Comparison of ENCODE assay signal across 11 cellular contexts in the genomic region with DNA sequence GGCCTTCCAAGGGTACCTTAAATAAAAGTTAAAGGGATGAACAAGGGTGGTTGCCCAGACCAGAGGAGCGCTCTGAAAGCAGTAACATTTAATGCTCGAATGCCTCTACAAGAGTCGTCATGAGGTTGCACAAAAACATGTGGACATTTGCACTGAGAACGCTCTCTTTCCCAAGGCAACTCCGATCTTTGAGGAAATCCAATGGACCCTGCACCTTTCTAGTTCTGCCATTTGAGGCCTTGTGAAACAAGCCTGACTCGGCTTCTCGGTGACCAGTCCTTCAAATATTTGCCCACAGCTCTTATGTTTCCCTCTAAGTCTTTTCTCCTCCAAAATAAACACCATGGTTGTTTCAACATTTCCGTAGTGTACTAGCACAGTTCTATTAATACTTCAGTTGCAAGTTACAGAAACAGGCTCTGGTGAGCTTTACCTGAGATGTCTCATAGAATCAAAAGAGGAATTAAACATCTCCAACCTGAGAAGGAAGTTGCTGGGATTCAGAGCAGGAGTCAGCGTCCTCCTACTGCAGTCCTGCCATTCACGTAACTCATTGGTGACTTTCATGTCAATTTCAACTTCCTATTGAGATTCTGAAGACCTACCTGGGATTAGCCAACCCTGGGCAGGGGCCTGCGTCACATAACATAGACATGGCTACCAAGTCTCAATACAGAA.
DNase-seq lines count a peak whose midpoint lies in the region; ATAC-seq, FAIRE-seq and TF ChIP-seq lines count a peak whose summit lies in the region.
"Had no signal": no experiment of that assay in that cellular context is flagged by ENCODE, and none has a peak within 500 bp of the region (broad histone marks: within the 10 kb centered on the region; RNA-seq: fewer than 3 reads in every experiment).

No MANE protein-coding gene starts in this region.

- H3K27me3 Mint-ChIP-seq in naive thymus-derived CD4-positive, alpha-beta T cell, result peaks cover 15 to 34% (median 23%) of the 10 kb centered on the region in 5 donors

- intact Hi-C loops in naive thymus-derived CD4-positive, alpha-beta T cell (cut with micrococcal nuclease), result loop anchor here in 1 of 2 donors (5.0 kb wide), 1 partner anchor 1440 kb away; no protein-coding TSS in a partner anchor

- POLR2A ChIA-PET in naive thymus-derived CD4-positive, alpha-beta T cell (lab: Charles Lee), result no interaction called here

- H3K27ac ChIP-seq in ACC112 (ENCODE audit: low read depth, low read length) (peak overlapping the region; percentile 89), lung (ENCODE audit: low read depth in 1 of 2, low read length in 1 of 2) (peak overlapping the region in 1 of 2 donors; percentile 81)
- H3K27ac ChIP-seq in naive thymus-derived CD4-positive, alpha-beta T cell (ENCODE audit: low read depth, low read length), result no peak overlapping the region

- CTCF ChIA-PET in naive thymus-derived CD4-positive, alpha-beta T cell (lab: Charles Lee), result interaction anchor here (1.2 to 3.1 kb wide), 2 partner anchors 410 to 417 kb away, joined by 3 to 11 read pairs; no protein-coding TSS in a partner anchor

- WGBS in lung, 2 donors, result 64 to 73% methylated on average over 11 of the region's 11 CpGs

- H3K36me3 ChIP-seq in ACC112 (ENCODE audit: insufficient read depth, low read length), result no peaks in the 10 kb centered on the region
- no peaks in the 10 kb centered on the region for H3K36me3 ChIP-seq in bronchial epithelial cell (ENCODE audit: control insufficient read depth, insufficient read depth, low read length)
- H3K36me3 ChIP-seq in lung (ENCODE audit: control insufficient read depth in 2 of 2, insufficient read depth in 2 of 2, low read length in 2 of 2), result no peaks in the 10 kb centered on the region
- no peaks in the 10 kb centered on the region for H3K36me3 ChIP-seq in naive thymus-derived CD4-positive, alpha-beta T cell (ENCODE audit: control insufficient read depth in 2 of 3, insufficient read depth in 3 of 3, low read length in 3 of 3)

- FAIRE-seq in bronchial epithelial cell (lab: Jason Lieb, UNC), result no peak
- FAIRE-seq: TTC549 had no signal

- peaks cover 0 to 6% (median 4%) of the 10 kb centered on the region in 7 donors for H3K4me1 Mint-ChIP-seq in naive thymus-derived CD4-positive, alpha-beta T cell

- TF ChIP-seq CTCF in bronchial epithelial cell (IDR thresholded peaks at IDR 0.05; ENCODE audit: insufficient read depth, low read length, severe bottlenecking), result no peak
- TF ChIP-seq CTCF in lung (IDR thresholded peaks at IDR 0.05; ENCODE audit: control extremely low read depth, extremely low read depth), result no peak

- peaks cover 27% of the 10 kb centered on the region for H3K4me1 ChIP-seq in ACC112 (ENCODE audit: control insufficient read depth, insufficient read depth, low read length, unreplicated experiment)
- H3K4me1 ChIP-seq in lung (ENCODE audit: control insufficient read depth in 2 of 2, insufficient read depth in 2 of 2, low read length in 2 of 2), result peaks cover 0 to 6% of the 10 kb centered on the region in 2 donors
- H3K4me1 ChIP-seq in naive thymus-derived CD4-positive, alpha-beta T cell (ENCODE audit: control insufficient read depth in 2 of 2, insufficient read depth in 2 of 2, low read length in 2 of 2), result no peaks in the 10 kb centered on the region

- DNase-seq in M059J (ENCODE audit: low read depth) (peak; percentile 89), bronchial epithelial cell (ENCODE audit: low read depth) (peak; percentile 99), lung (ENCODE audit: low spot score) (peak; percentile 59), NCI-H774 (lab: John Stamatoyannopoulos, UW) (no peak)
- no peak for DNase-seq in naive thymus-derived CD4-positive, alpha-beta T cell
- DNase-seq in stimulated activated naive CD8-positive, alpha-beta T cell treated with anti-CD3 and anti-CD28 coated beads, Interleukin-15, Interleukin-2, amounts not matched to agents 100 U/mL and 50 U/mL, for 24 hours, result no peak
- DNase-seq: cortex of kidney had no signal

- peaks cover 0 to 5% of the 10 kb centered on the region in 2 donors for H3K9me3 ChIP-seq in lung (ENCODE audit: control insufficient read depth in 2 of 2, insufficient read depth in 1 of 2, low read length in 1 of 2)
- no peaks in the 10 kb centered on the region for H3K9me3 ChIP-seq in naive thymus-derived CD4-positive, alpha-beta T cell (ENCODE audit: control insufficient read depth in 2 of 3, low read length in 3 of 3)

- H3K36me3 Mint-ChIP-seq in naive thymus-derived CD4-positive, alpha-beta T cell, result no peaks in the 10 kb centered on the region

- H3K27me3 ChIP-seq in ACC112 (ENCODE audit: insufficient read depth, low read length) (no peaks in the 10 kb centered on the region), bronchial epithelial cell (ENCODE audit: control insufficient read depth, insufficient read depth, low read length) (no peaks in the 10 kb centered on the region), lung (ENCODE audit: control insufficient read depth, insufficient read depth) (no peaks in the 10 kb centered on the region)
- no peaks in the 10 kb centered on the region for H3K27me3 ChIP-seq in naive thymus-derived CD4-positive, alpha-beta T cell (ENCODE audit: control insufficient read depth in 2 of 2, insufficient read depth in 2 of 2, low read length in 2 of 2)

- no peaks in the 10 kb centered on the region for H3K79me2 ChIP-seq in ACC112 (ENCODE audit: control insufficient read depth, insufficient read depth, low read length, unreplicated experiment)

- ATAC-seq in lung (ENCODE audit: insufficient read depth, low FRiP score) (peak; percentile 64), HG03571 (IDR thresholded peaks at IDR 0.05; ENCODE audit: unreplicated experiment) (no peak)
- ATAC-seq in naive thymus-derived CD4-positive, alpha-beta T cell, result no peak
- no peak for ATAC-seq in stimulated activated naive CD8-positive, alpha-beta T cell treated with anti-CD3 and anti-CD28 coated beads, Interleukin-15, Interleukin-2, amounts not matched to agents 100 U/mL and 50 U/mL, for 24 hours

- H3K27ac Mint-ChIP-seq in naive thymus-derived CD4-positive, alpha-beta T cell, result no peak overlapping the region

- no peaks in the 10 kb centered on the region for H3K9me3 Mint-ChIP-seq in naive thymus-derived CD4-positive, alpha-beta T cell
- H3K9me3 Mint-ChIP-seq: neural crest cell had no signal

- H3K4me3 ChIP-seq in ACC112 (ENCODE audit: low read depth, low read length) (peak overlapping the region; percentile 11; the same call in 1 of the 2 replicates), bronchial epithelial cell (ENCODE audit: low read depth, low read length) (no peak overlapping the region), lung (no peak overlapping the region)
- H3K4me3 ChIP-seq in naive thymus-derived CD4-positive, alpha-beta T cell (ENCODE audit: low read length), result no peak overlapping the region

- H2AFZ ChIP-seq in ACC112 (ENCODE audit: low read length, unreplicated experiment), result peak overlapping the region; percentile 20

- no peak overlapping the region for H3K4me3 Mint-ChIP-seq in naive thymus-derived CD4-positive, alpha-beta T cell
- H3K4me3 Mint-ChIP-seq: neural crest cell had no signal

Comparison
In these comparisons a context has a peak if more than half of its experiments do, and no peak if none do; other contexts are left out.
1. DNase-seq: peak in M059J (single experiment), bronchial epithelial cell (single experiment) and lung (single experiment); none in naive thymus-derived CD4-positive, alpha-beta T cell (0 of 9), stimulated activated naive CD8-positive, alpha-beta T cell treated with anti-CD3 and anti-CD28 coated beads, Interleukin-15, Interleukin-2, amounts not matched to agents 100 U/mL and 50 U/mL, for 24 hours (single experiment) and NCI-H774 (single experiment).